In the genomic region with DNA sequence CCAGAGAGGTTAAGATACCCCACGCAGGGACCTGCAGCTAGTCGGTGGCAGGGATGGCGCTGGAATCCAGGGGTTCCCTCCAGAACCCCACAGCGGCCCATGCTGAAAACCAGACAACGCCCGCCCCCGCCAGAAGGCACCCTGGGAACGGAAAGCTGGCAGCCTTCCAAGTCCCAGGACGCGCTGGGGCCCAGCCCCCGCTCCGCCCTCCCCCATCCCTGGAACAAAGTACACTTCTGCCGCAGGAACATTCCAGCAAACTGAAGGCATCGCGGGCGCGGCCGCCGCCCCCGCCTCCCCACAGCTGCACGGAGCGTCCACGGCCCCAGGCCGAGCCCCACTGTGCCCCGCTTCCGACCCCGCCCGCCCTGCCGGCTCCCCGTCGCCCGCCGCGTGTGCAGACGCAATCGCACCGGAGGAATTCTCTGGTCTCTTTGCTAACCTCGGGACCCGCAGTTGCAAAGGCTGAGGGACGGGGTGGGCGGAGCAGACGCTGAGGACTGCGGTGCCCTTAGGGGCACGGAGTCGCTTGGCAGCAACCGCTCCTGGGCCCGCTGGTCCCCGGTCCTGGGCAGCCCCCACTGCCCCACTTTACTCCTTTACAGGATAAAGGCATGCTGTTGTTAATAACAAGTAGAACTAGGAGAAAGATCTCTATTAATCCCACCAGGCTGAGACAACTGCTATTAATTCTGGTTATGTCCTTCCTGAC, we compare ENCODE assay signal across 1 cellular context.
TF ChIP-seq lines count a peak whose summit lies in the region.

No MANE protein-coding gene starts in this region.

TF ChIP-seq in K562, 482 proteins besides CTCF, POLR2A, EP300 and RAD21 (continued from another document and continues in another):
- TF ChIP-seq, protein P1, sequence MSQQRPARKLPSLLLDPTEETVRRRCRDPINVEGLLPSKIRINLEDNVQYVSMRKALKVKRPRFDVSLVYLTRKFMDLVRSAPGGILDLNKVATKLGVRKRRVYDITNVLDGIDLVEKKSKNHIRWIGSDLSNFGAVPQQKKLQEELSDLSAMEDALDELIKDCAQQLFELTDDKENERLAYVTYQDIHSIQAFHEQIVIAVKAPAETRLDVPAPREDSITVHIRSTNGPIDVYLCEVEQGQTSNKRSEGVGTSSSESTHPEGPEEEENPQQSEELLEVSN (IDR thresholded peaks at IDR 0.05; ENCODE audit: borderline replicate concordance in 1 of 2, extremely low read depth in 1 of 2, insufficient read depth in 1 of 2, insufficient read length in 1 of 2, low read depth in 1 of 2, low read length in 1 of 2, poor library complexity in 1 of 2, severe bottlenecking in 1 of 2): peak in 1 of 2 experiments; percentile 16
- peak in 1 of 3 experiments; percentile 9 for TF ChIP-seq YY1 (IDR thresholded peaks at IDR 0.05; ENCODE audit: borderline replicate concordance in 1 of 3, control insufficient read depth in 1 of 3, extremely low read depth in 1 of 3, insufficient read depth in 3 of 3, insufficient read length in 1 of 3, insufficient replicate concordance in 2 of 3, low read depth in 1 of 3, low read length in 2 of 3)
- TF ChIP-seq, protein P2, sequence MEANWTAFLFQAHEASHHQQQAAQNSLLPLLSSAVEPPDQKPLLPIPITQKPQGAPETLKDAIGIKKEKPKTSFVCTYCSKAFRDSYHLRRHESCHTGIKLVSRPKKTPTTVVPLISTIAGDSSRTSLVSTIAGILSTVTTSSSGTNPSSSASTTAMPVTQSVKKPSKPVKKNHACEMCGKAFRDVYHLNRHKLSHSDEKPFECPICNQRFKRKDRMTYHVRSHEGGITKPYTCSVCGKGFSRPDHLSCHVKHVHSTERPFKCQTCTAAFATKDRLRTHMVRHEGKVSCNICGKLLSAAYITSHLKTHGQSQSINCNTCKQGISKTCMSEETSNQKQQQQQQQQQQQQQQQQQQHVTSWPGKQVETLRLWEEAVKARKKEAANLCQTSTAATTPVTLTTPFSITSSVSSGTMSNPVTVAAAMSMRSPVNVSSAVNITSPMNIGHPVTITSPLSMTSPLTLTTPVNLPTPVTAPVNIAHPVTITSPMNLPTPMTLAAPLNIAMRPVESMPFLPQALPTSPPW (CRISPR knock-in tag; IDR thresholded peaks at IDR 0.05): peak; percentile 96
- TF ChIP-seq ZNF75A (CRISPR knock-in tag; IDR thresholded peaks at IDR 0.05): no peak
- peak; percentile 13 for TF ChIP-seq HNRNPLL (IDR thresholded peaks at IDR 0.05; ENCODE audit: low read depth, low read length, poor library complexity, severe bottlenecking)
- no peak for TF ChIP-seq FOXA1 (IDR thresholded peaks at IDR 0.05; ENCODE audit: borderline replicate concordance)
- TF ChIP-seq NEUROD1 (IDR thresholded peaks at IDR 0.05; ENCODE audit: borderline replicate concordance, low read depth, low read length, partially characterized antibody): no peak
- TF ChIP-seq ATF7 (IDR thresholded peaks at IDR 0.05): 0 out of 2 replicates have a peak, but pooled peaks have one; percentile 48
- TF ChIP-seq SPI1 (IDR thresholded peaks at IDR 0.05; ENCODE audit: borderline replicate concordance, low read depth, low read length): no peak
- TF ChIP-seq KAT7 (CRISPR knock-in tag; IDR thresholded peaks at IDR 0.05; ENCODE audit: borderline replicate concordance): no peak
- TF ChIP-seq, protein P3, sequence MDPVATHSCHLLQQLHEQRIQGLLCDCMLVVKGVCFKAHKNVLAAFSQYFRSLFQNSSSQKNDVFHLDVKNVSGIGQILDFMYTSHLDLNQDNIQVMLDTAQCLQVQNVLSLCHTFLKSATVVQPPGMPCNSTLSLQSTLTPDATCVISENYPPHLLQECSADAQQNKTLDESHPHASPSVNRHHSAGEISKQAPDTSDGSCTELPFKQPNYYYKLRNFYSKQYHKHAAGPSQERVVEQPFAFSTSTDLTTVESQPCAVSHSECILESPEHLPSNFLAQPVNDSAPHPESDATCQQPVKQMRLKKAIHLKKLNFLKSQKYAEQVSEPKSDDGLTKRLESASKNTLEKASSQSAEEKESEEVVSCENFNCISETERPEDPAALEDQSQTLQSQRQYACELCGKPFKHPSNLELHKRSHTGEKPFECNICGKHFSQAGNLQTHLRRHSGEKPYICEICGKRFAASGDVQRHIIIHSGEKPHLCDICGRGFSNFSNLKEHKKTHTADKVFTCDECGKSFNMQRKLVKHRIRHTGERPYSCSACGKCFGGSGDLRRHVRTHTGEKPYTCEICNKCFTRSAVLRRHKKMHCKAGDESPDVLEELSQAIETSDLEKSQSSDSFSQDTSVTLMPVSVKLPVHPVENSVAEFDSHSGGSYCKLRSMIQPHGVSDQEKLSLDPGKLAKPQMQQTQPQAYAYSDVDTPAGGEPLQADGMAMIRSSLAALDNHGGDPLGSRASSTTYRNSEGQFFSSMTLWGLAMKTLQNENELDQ (CRISPR knock-in tag; IDR thresholded peaks at IDR 0.05; ENCODE audit: borderline replicate concordance): no peak
- no peak for TF ChIP-seq PHTF2 (CRISPR knock-in tag; IDR thresholded peaks at IDR 0.05)
- TF ChIP-seq GATAD2B (IDR thresholded peaks at IDR 0.05; ENCODE audit: borderline replicate concordance): peak; percentile 38; the same call in 1 of the 2 replicates
- TF ChIP-seq KDM1A (IDR thresholded peaks at IDR 0.05): peak in 1 of 2 experiments; percentile 42; a peak in 2 of 4 replicates
- TF ChIP-seq SLC30A9 (CRISPR knock-in tag; IDR thresholded peaks at IDR 0.05): no peak
- TF ChIP-seq TCF7L2 (IDR thresholded peaks at IDR 0.05; ENCODE audit: low read depth, low read length): no peak
- 0 out of 2 replicates have a peak, but pooled peaks have one; percentile 55 for TF ChIP-seq CTBP1 (IDR thresholded peaks at IDR 0.05; ENCODE audit: borderline replicate concordance)
- TF ChIP-seq ZNF668 (CRISPR knock-in tag; IDR thresholded peaks at IDR 0.05): no peak
- no peak for TF ChIP-seq SRSF3 (IDR thresholded peaks at IDR 0.05; ENCODE audit: insufficient read depth, low read length)
- no peak for TF ChIP-seq NR2C1 (IDR thresholded peaks at IDR 0.05)
- no peak for TF ChIP-seq NR2C1 (tag; IDR thresholded peaks at IDR 0.05)
- TF ChIP-seq, protein P4, sequence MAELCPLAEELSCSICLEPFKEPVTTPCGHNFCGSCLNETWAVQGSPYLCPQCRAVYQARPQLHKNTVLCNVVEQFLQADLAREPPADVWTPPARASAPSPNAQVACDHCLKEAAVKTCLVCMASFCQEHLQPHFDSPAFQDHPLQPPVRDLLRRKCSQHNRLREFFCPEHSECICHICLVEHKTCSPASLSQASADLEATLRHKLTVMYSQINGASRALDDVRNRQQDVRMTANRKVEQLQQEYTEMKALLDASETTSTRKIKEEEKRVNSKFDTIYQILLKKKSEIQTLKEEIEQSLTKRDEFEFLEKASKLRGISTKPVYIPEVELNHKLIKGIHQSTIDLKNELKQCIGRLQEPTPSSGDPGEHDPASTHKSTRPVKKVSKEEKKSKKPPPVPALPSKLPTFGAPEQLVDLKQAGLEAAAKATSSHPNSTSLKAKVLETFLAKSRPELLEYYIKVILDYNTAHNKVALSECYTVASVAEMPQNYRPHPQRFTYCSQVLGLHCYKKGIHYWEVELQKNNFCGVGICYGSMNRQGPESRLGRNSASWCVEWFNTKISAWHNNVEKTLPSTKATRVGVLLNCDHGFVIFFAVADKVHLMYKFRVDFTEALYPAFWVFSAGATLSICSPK (IDR thresholded peaks at IDR 0.05; ENCODE audit: borderline replicate concordance): no peak
- no peak for TF ChIP-seq STAG1 (CRISPR knock-in tag; IDR thresholded peaks at IDR 0.05; ENCODE audit: borderline replicate concordance)
- TF ChIP-seq, protein P5, sequence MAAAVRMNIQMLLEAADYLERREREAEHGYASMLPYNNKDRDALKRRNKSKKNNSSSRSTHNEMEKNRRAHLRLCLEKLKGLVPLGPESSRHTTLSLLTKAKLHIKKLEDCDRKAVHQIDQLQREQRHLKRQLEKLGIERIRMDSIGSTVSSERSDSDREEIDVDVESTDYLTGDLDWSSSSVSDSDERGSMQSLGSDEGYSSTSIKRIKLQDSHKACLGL (CRISPR knock-in tag; IDR thresholded peaks at IDR 0.05; ENCODE audit: borderline replicate concordance, poor library complexity, severe bottlenecking): no peak
- no peak for TF ChIP-seq ZNF717 (CRISPR knock-in tag; IDR thresholded peaks at IDR 0.05)
- no peak for TF ChIP-seq ATF1 (CRISPR knock-in tag; IDR thresholded peaks at IDR 0.05)
- TF ChIP-seq ATF1 (tag; IDR thresholded peaks at IDR 0.05): peak; percentile 46; the same call in 1 of the 2 replicates
- no peak for TF ChIP-seq GABPB1 (CRISPR knock-in tag; IDR thresholded peaks at IDR 0.05)
- TF ChIP-seq ZNF217 (CRISPR knock-in tag; IDR thresholded peaks at IDR 0.05): no peak
- peak; percentile 55; the same call in 1 of the 2 replicates for TF ChIP-seq MBD2 (IDR thresholded peaks at IDR 0.05; ENCODE audit: borderline replicate concordance, low read depth)
- TF ChIP-seq, protein P6, sequence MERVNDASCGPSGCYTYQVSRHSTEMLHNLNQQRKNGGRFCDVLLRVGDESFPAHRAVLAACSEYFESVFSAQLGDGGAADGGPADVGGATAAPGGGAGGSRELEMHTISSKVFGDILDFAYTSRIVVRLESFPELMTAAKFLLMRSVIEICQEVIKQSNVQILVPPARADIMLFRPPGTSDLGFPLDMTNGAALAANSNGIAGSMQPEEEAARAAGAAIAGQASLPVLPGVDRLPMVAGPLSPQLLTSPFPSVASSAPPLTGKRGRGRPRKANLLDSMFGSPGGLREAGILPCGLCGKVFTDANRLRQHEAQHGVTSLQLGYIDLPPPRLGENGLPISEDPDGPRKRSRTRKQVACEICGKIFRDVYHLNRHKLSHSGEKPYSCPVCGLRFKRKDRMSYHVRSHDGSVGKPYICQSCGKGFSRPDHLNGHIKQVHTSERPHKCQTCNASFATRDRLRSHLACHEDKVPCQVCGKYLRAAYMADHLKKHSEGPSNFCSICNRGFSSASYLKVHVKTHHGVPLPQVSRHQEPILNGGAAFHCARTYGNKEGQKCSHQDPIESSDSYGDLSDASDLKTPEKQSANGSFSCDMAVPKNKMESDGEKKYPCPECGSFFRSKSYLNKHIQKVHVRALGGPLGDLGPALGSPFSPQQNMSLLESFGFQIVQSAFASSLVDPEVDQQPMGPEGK (CRISPR knock-in tag; IDR thresholded peaks at IDR 0.05; ENCODE audit: borderline replicate concordance): no peak
- TF ChIP-seq, protein P7, sequence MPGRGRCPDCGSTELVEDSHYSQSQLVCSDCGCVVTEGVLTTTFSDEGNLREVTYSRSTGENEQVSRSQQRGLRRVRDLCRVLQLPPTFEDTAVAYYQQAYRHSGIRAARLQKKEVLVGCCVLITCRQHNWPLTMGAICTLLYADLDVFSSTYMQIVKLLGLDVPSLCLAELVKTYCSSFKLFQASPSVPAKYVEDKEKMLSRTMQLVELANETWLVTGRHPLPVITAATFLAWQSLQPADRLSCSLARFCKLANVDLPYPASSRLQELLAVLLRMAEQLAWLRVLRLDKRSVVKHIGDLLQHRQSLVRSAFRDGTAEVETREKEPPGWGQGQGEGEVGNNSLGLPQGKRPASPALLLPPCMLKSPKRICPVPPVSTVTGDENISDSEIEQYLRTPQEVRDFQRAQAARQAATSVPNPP (IDR thresholded peaks at IDR 0.05; ENCODE audit: borderline replicate concordance, insufficient read depth, insufficient read length): no peak
- TF ChIP-seq ZNF699 (CRISPR knock-in tag; IDR thresholded peaks at IDR 0.05; ENCODE audit: insufficient replicate concordance): no peak
- no peak for TF ChIP-seq ERF (CRISPR knock-in tag; IDR thresholded peaks at IDR 0.05)
- no peak for TF ChIP-seq ZNF24 (IDR thresholded peaks at IDR 0.05)
- TF ChIP-seq ZFX (CRISPR knock-in tag; IDR thresholded peaks at IDR 0.05): peak; percentile 76
- TF ChIP-seq ETV5 (CRISPR knock-in tag; IDR thresholded peaks at IDR 0.05; ENCODE audit: low read depth): 0 out of 2 replicates have a peak, but pooled peaks have one; percentile 18
- peak; percentile 27; the same call in 1 of the 2 replicates for TF ChIP-seq GATAD2A (IDR thresholded peaks at IDR 0.05)
- TF ChIP-seq, protein P8, sequence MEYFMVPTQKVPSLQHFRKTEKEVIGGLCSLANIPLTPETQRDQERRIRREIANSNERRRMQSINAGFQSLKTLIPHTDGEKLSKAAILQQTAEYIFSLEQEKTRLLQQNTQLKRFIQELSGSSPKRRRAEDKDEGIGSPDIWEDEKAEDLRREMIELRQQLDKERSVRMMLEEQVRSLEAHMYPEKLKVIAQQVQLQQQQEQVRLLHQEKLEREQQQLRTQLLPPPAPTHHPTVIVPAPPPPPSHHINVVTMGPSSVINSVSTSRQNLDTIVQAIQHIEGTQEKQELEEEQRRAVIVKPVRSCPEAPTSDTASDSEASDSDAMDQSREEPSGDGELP (CRISPR knock-in tag; IDR thresholded peaks at IDR 0.05; ENCODE audit: borderline replicate concordance): peak; percentile 84; the same call in 1 of the 2 replicates
- TF ChIP-seq KLF13 (tag; IDR thresholded peaks at IDR 0.05; ENCODE audit: borderline replicate concordance, low read depth): 0 out of 2 replicates have a peak, but pooled peaks have one; percentile 31
- TF ChIP-seq KLF6 (CRISPR knock-in tag; IDR thresholded peaks at IDR 0.05; ENCODE audit: borderline replicate concordance): 0 out of 2 replicates have a peak, but pooled peaks have one; percentile 19
- peak; percentile 90 for TF ChIP-seq CXXC5 (CRISPR knock-in tag; IDR thresholded peaks at IDR 0.05)
- no peak for TF ChIP-seq ZNF780A (CRISPR knock-in tag; IDR thresholded peaks at IDR 0.05)
- TF ChIP-seq ZNF79 (CRISPR knock-in tag; IDR thresholded peaks at IDR 0.05; ENCODE audit: low read depth): no peak
- no peak for TF ChIP-seq ZNF143 (CRISPR knock-in tag; IDR thresholded peaks at IDR 0.05)
- peak; percentile 24; the same call in 1 of the 2 replicates for TF ChIP-seq SP1 (CRISPR knock-in tag; IDR thresholded peaks at IDR 0.05)
- TF ChIP-seq HMG20A (CRISPR knock-in tag; conservative IDR thresholded peaks at IDR 0.05): no peak
- TF ChIP-seq, protein P9, sequence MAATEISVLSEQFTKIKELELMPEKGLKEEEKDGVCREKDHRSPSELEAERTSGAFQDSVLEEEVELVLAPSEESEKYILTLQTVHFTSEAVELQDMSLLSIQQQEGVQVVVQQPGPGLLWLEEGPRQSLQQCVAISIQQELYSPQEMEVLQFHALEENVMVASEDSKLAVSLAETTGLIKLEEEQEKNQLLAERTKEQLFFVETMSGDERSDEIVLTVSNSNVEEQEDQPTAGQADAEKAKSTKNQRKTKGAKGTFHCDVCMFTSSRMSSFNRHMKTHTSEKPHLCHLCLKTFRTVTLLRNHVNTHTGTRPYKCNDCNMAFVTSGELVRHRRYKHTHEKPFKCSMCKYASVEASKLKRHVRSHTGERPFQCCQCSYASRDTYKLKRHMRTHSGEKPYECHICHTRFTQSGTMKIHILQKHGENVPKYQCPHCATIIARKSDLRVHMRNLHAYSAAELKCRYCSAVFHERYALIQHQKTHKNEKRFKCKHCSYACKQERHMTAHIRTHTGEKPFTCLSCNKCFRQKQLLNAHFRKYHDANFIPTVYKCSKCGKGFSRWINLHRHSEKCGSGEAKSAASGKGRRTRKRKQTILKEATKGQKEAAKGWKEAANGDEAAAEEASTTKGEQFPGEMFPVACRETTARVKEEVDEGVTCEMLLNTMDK (IDR thresholded peaks at IDR 0.05; ENCODE audit: borderline replicate concordance, insufficient read depth, low read depth, low read length, poor library complexity, severe bottlenecking): no peak
- peak; percentile 83 for TF ChIP-seq TEAD4 (IDR thresholded peaks at IDR 0.05; ENCODE audit: low read length)
- no peak for TF ChIP-seq TEAD4 (CRISPR knock-in tag; IDR thresholded peaks at IDR 0.05; ENCODE audit: borderline replicate concordance)
- no peak for TF ChIP-seq MYBL2 (IDR thresholded peaks at IDR 0.05; ENCODE audit: low read depth)
- TF ChIP-seq MYBL2 (CRISPR knock-in tag; IDR thresholded peaks at IDR 0.05; ENCODE audit: borderline replicate concordance): no peak
- peak; percentile 25 to 69; a peak in 1 of 4 replicates for TF ChIP-seq TBL1XR1 (IDR thresholded peaks at IDR 0.05; ENCODE audit: low read length in 2 of 2)
